36 cellular contexts compared by ENCODE assay signal in the genomic region with DNA sequence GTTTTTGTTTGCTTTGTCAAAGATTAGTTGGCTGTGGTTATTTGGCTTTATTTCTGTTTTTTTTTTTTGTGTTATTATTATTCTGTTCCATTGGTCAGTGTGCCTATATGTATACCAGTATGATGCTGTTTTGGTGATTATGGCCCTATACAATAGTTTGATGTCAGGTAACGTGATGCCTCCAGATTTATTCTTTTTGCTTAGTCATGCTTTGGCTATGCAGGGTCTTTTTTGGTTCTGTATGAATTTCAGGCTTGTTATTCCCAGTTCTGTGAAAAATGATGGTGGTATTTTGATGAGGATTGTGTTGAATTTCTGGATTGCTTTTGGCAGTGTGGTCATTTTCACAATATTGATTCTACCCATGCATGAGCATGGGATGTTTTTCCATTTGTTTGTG.
"Had no signal": no experiment of that assay in that cellular context is flagged by ENCODE, and none has a peak within 500 bp of the region (broad histone marks: within the 10 kb centered on the region; RNA-seq: fewer than 3 reads in every experiment).

No MANE protein-coding gene starts in this region.

- DNase-seq: activated B cell treated with CpG ODN at 0.5 μM for 24 hours; activated CD4-positive, alpha-beta memory T cell treated with anti-CD3 and anti-CD28 coated beads for 36 hours; activated CD4-positive, alpha-beta T cell treated with anti-CD3 and anti-CD28 coated beads for 4 hours; activated CD4-positive, alpha-beta T cell treated with anti-CD3 and anti-CD28 coated beads, Interleukin-2, amount 10 ng/mL, durations not matched to agents 24 days and 14 days; activated CD4-positive, alpha-beta T cell treated with anti-CD3 and anti-CD28 coated beads, Interleukin-2, amount 50 U/mL, for 1 hour; activated CD4-positive, alpha-beta T cell treated with anti-CD3 and anti-CD28 coated beads, Interleukin-2, amount 50 U/mL, for 4 hours; activated CD4-positive, CD25-positive, alpha-beta regulatory T cell treated with anti-CD3 and anti-CD28 coated beads, Interleukin-2, amount 50 U/mL, for 72 hours; activated CD8-positive, alpha-beta memory T cell treated with anti-CD3 and anti-CD28 coated beads, Interleukin-2, amount 50 U/mL, for 4 hours; activated CD8-positive, alpha-beta T cell treated with anti-CD3 and anti-CD28 coated beads for 36 hours; activated effector memory CD4-positive, alpha-beta T cell treated with anti-CD3 and anti-CD28 coated beads, Interleukin-2, amount 50 U/mL, for 16 hours; activated gamma-delta T cell treated with Interleukin-2 at 50 U/mL for 16 hours; activated naive CD4-positive, alpha-beta T cell; activated naive CD4-positive, alpha-beta T cell treated with anti-CD3 and anti-CD28 coated beads for 36 hours; activated naive CD4-positive, alpha-beta T cell treated with anti-CD3 and anti-CD28 coated beads, Interleukin-2, amount 50 U/mL, for 16 hours; activated naive CD8-positive, alpha-beta T cell treated with anti-CD3 and anti-CD28 coated beads for 36 hours; activated T-cell treated with anti-CD3 and anti-CD28 coated beads for 4 hours; activated T-cell treated with anti-CD3 and anti-CD28 coated beads, Interleukin-2, amount 50 U/mL, for 1 hour; activated T-cell treated with anti-CD3 and anti-CD28 coated beads, Interleukin-2, amount 50 U/mL, for 4 hours; activated T-cell treated with anti-CD3 and anti-CD28 coated beads, Interleukin-2, amount 50 U/mL, for 72 hours; adrenal gland; amniotic stem cell; aorta; body of pancreas; brain microvascular endothelial cell; central memory CD4-positive, alpha-beta T cell; T-helper 2 cell; T-helper 9 cell had no signal

- H3K9me3 ChIP-seq: adrenal gland, body of pancreas had no signal

- H3K27ac Mint-ChIP-seq: activated B cell treated with CpG ODN at 0.5 μM for 24 hours; activated CD4-positive, alpha-beta memory T cell treated with anti-CD3 and anti-CD28 coated beads for 36 hours; activated CD4-positive, alpha-beta T cell treated with anti-CD3 and anti-CD28 coated beads, Interleukin-2, amount 10 ng/mL, durations not matched to agents 24 days and 14 days; activated CD8-positive, alpha-beta T cell treated with anti-CD3 and anti-CD28 coated beads for 36 hours; activated naive CD4-positive, alpha-beta T cell treated with anti-CD3 and anti-CD28 coated beads for 36 hours; activated naive CD4-positive, alpha-beta T cell treated with anti-CD3 and anti-CD28 coated beads, Interleukin-2, amount 50 U/mL, for 72 hours; activated naive CD8-positive, alpha-beta T cell treated with anti-CD3 and anti-CD28 coated beads for 36 hours; activated T-cell treated with anti-CD3 and anti-CD28 coated beads, Interleukin-2, amount 50 U/mL, for 72 hours; activated T-helper 1 cell treated with anti-CD3 and anti-CD28 coated beads, Interleukin-12 subunit alpha, Interleukin-12 subunit beta, Interleukin-2, Interleukin-4 antibody, amounts not matched to agents 30 ng/mL and 10 ng/mL and 1 ng/mL, durations not matched to agents 14 hours and 24 hours and 36 hours; activated T-helper 17 cell treated with anti-CD3 and anti-CD28 coated beads, Interleukin-2, amount 50 U/mL, for 72 hours; T-helper 1 cell treated with Interleukin-12 subunit alpha and Interleukin-12 subunit beta and Interleukin-4 antibody, amounts not matched to agents 30 μg/mL and 1 μg/mL, for 36 hours; T-helper 2 cell treated with Interferon-gamma antibody and Interleukin-4, amounts not matched to agents 5 μg/mL and 100 μg/mL, for 36 hours had no signal

- H3K4me3 ChIP-seq: adrenal gland, body of pancreas, breast epithelium had no signal

- H3K36me3 Mint-ChIP-seq: activated CD4-positive, alpha-beta memory T cell treated with anti-CD3 and anti-CD28 coated beads for 36 hours; activated naive CD8-positive, alpha-beta T cell treated with anti-CD3 and anti-CD28 coated beads for 36 hours had no signal

- H3K36me3 ChIP-seq: adrenal gland, brain microvascular endothelial cell, breast epithelium had no signal

- H3K27ac ChIP-seq: adrenal gland, body of pancreas, brain microvascular endothelial cell, breast epithelium, VCaP had no signal

- H3K27me3 Mint-ChIP-seq: activated B cell treated with CpG ODN at 0.5 μM for 24 hours; activated CD4-positive, alpha-beta memory T cell treated with anti-CD3 and anti-CD28 coated beads for 36 hours; activated CD4-positive, alpha-beta T cell treated with anti-CD3 and anti-CD28 coated beads, Interleukin-2, amount 10 ng/mL, durations not matched to agents 24 days and 14 days; activated CD8-positive, alpha-beta T cell treated with anti-CD3 and anti-CD28 coated beads for 36 hours; activated T-helper 17 cell treated with anti-CD3 and anti-CD28 coated beads, Interleukin-2, amount 50 U/mL, for 72 hours had no signal

- H3K27me3 ChIP-seq: adrenal gland, body of pancreas, brain microvascular endothelial cell, breast epithelium had no signal

- ATAC-seq: activated CD8-positive, alpha-beta T cell treated with anti-CD3 and anti-CD28 coated beads for 36 hours; activated naive CD4-positive, alpha-beta T cell treated with anti-CD3 and anti-CD28 coated beads, Interleukin-2, amount 50 U/mL, for 72 hours; activated T-cell treated with anti-CD3 and anti-CD28 coated beads, Interleukin-2, amount 50 U/mL, for 4 hours; activated T-cell treated with anti-CD3 and anti-CD28 coated beads, Interleukin-2, amount 50 U/mL, for 72 hours; activated T-helper 17 cell treated with anti-CD3 and anti-CD28 coated beads, Interleukin-2, amount 50 U/mL, for 72 hours; body of pancreas had no signal

- H3K4me3 Mint-ChIP-seq: activated B cell treated with CpG ODN at 0.5 μM for 24 hours; activated CD4-positive, alpha-beta memory T cell treated with anti-CD3 and anti-CD28 coated beads for 36 hours; activated CD4-positive, alpha-beta T cell treated with anti-CD3 and anti-CD28 coated beads, Interleukin-2, amount 10 ng/mL, durations not matched to agents 24 days and 14 days; activated CD8-positive, alpha-beta T cell treated with anti-CD3 and anti-CD28 coated beads for 36 hours; activated naive CD4-positive, alpha-beta T cell treated with anti-CD3 and anti-CD28 coated beads for 36 hours; activated naive CD8-positive, alpha-beta T cell treated with anti-CD3 and anti-CD28 coated beads for 36 hours; activated T-cell treated with anti-CD3 and anti-CD28 coated beads, Interleukin-2, amount 50 U/mL, for 4 hours; activated T-cell treated with anti-CD3 and anti-CD28 coated beads, Interleukin-2, amount 50 U/mL, for 72 hours; activated T-helper 1 cell treated with anti-CD3 and anti-CD28 coated beads, Interleukin-12 subunit alpha, Interleukin-12 subunit beta, Interleukin-2, Interleukin-4 antibody, amounts not matched to agents 30 ng/mL and 10 ng/mL and 1 ng/mL, durations not matched to agents 14 hours and 24 hours and 36 hours; activated T-helper 17 cell treated with anti-CD3 and anti-CD28 coated beads, Interleukin-2, amount 50 U/mL, for 72 hours; T-helper 1 cell treated with Interleukin-12 subunit alpha and Interleukin-12 subunit beta and Interleukin-4 antibody, amounts not matched to agents 30 μg/mL and 1 μg/mL, for 36 hours; T-helper 2 cell treated with Interferon-gamma antibody and Interleukin-4, amounts not matched to agents 5 μg/mL and 100 μg/mL, for 36 hours had no signal

- H3K4me1 ChIP-seq: adrenal gland, body of pancreas, breast epithelium had no signal

- FAIRE-seq: astrocyte, TTC549 had no signal

- H3K4me1 Mint-ChIP-seq: activated B cell treated with CpG ODN at 0.5 μM for 24 hours; activated CD4-positive, alpha-beta T cell treated with anti-CD3 and anti-CD28 coated beads, Interleukin-2, amount 10 ng/mL, durations not matched to agents 24 days and 14 days; activated naive CD8-positive, alpha-beta T cell treated with anti-CD3 and anti-CD28 coated beads for 36 hours; activated T-helper 17 cell treated with anti-CD3 and anti-CD28 coated beads, Interleukin-2, amount 50 U/mL, for 72 hours had no signal
